In genomic region chr15:35308802-35309201, GRCh38 we compare ENCODE assay signal across 10 cellular contexts.
DNase-seq lines count a peak whose midpoint lies in the region; ATAC-seq and TF ChIP-seq lines count a peak whose summit lies in the region.
"Had no signal": no experiment of that assay in that cellular context is flagged by ENCODE, and none has a peak within 500 bp of the region (broad histone marks: within the 10 kb centered on the region; RNA-seq: fewer than 3 reads in every experiment).

No MANE protein-coding gene starts in this region.

- peaks cover 2% of the 10 kb centered on the region for H3K36me3 Mint-ChIP-seq in osteocyte (ENCODE audit: unreplicated experiment)
- H3K36me3 Mint-ChIP-seq: naive B cell had no signal

- H3K4me3 ChIP-seq in fibroblast of villous mesenchyme (ENCODE audit: low read depth, low read length), result no peak overlapping the region

- no peak for ATAC-seq in GM21576 (IDR thresholded peaks at IDR 0.05; ENCODE audit: unreplicated experiment)
- no peak for ATAC-seq in HG03439 (IDR thresholded peaks at IDR 0.05; ENCODE audit: unreplicated experiment)
- ATAC-seq in HG03460 (IDR thresholded peaks at IDR 0.05; ENCODE audit: unreplicated experiment), result no peak

- peak overlapping the region; percentile 7 for H3K4me3 Mint-ChIP-seq in osteocyte (ENCODE audit: unreplicated experiment)
- H3K4me3 Mint-ChIP-seq: naive B cell had no signal

- H3K9me3 Mint-ChIP-seq in osteocyte (ENCODE audit: unreplicated experiment), result peaks cover 6% of the 10 kb centered on the region

- no peaks in the 10 kb centered on the region for H3K27me3 Mint-ChIP-seq in osteocyte (ENCODE audit: unreplicated experiment)
- H3K27me3 Mint-ChIP-seq: naive B cell had no signal

- H3K4me1 Mint-ChIP-seq in osteocyte (ENCODE audit: unreplicated experiment), result peaks cover 48% of the 10 kb centered on the region
- H3K4me1 Mint-ChIP-seq: naive B cell had no signal

- no peak for TF ChIP-seq CTCF in fibroblast of villous mesenchyme (IDR thresholded peaks at IDR 0.05; ENCODE audit: insufficient read depth, low read depth, low read length)
- no peak for TF ChIP-seq CTCF in osteocyte (IDR thresholded peaks at IDR 0.05)

- peak overlapping the region; percentile 83 for H3K27ac Mint-ChIP-seq in osteocyte (ENCODE audit: unreplicated experiment)

- peak; percentile 36 for DNase-seq in DMS53 (lab: John Stamatoyannopoulos, UW)
- DNase-seq in RPMI7951 (ENCODE audit: low read depth), result peak; percentile 47
- peak; percentile 99 for DNase-seq in fibroblast of villous mesenchyme (ENCODE audit: low read depth)
- no peak for DNase-seq in osteocyte (ENCODE audit: extremely low spot score, unreplicated experiment)
- no peak for DNase-seq in NCI-H187 treated with DMSO at 0.1 percent for 48 hours (lab: John Stamatoyannopoulos, UW)
- DNase-seq: activated CD4-positive, CD25-positive, alpha-beta regulatory T cell treated with anti-CD3 and anti-CD28 coated beads, Interleukin-2, amount 50 U/mL, for 72 hours; naive B cell had no signal

Comparison
In these comparisons a context has a peak if more than half of its experiments do, and no peak if none do; other contexts are left out.
1. DNase-seq: peak in DMS53 (single experiment), RPMI7951 (single experiment) and fibroblast of villous mesenchyme (single experiment); none in osteocyte (single experiment) and NCI-H187 treated with DMSO at 0.1 percent for 48 hours (single experiment).